ENCODE assay signal across 9 cellular contexts in the genomic region with DNA sequence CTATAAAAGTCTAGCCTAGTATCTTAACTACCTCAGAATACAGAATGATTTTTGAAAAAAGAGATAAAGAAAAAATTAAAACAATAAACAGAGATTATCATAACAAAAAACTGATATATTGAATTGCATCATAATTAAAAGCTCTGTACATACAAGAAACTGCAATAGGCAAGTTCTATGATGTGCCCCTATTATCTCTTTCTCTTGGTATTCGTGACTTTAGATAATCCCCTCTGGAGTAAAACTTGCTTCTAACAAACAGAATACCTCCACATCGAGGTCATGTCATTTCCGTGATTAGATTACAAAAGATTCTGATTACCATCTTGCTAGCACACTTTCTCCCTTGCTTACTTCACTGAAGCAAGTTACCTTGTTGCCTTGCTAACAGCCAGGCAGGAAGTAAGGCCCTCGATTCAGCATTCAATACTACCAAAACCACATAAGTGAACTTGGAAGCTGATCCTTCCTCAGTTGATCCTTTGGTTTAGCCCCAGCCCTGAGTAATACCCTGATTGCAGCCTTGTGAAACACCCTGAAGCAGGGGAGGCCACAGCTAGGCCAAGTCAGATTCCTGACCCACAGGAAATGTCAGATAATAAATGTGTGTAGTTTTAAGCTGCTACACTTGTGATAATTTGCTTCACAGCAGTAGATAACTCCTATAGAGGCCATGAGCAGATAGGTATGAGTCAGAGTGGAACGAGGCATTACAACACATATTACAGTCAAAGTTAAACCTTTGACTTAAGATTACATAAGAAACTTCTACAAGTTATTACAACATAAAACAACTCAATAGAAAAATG. TPM values are rescaled to one million over a fixed set of nuclear protein-coding genes. Genes with fewer than 3 reads are reported as not detected.
DNase-seq lines count a peak whose midpoint lies in the region; ATAC-seq and TF ChIP-seq lines count a peak whose summit lies in the region.
"Had no signal": no experiment of that assay in that cellular context is flagged by ENCODE, and none has a peak within 500 bp of the region (broad histone marks: within the 10 kb centered on the region; RNA-seq: fewer than 3 reads in every experiment).

No MANE protein-coding gene starts in this region.

- no peak overlapping the region for H3K9ac ChIP-seq in liver (ENCODE audit: low read depth in 1 of 2, low read length in 2 of 2)

- H3K9me3 Mint-ChIP-seq in CD14-positive monocyte, result no peaks in the 10 kb centered on the region

- H3K36me3 Mint-ChIP-seq in CD14-positive monocyte, result no peaks in the 10 kb centered on the region

- H3K4me1 Mint-ChIP-seq in CD14-positive monocyte, result peaks cover 14% of the 10 kb centered on the region

- TF ChIP-seq RAD21 in liver (IDR thresholded peaks at IDR 0.05), result no peak

- TF ChIP-seq CTCF in CD14-positive monocyte (IDR thresholded peaks at IDR 0.05), result no peak
- no peak for TF ChIP-seq CTCF in adrenal gland (IDR thresholded peaks at IDR 0.05)
- TF ChIP-seq CTCF in liver (IDR thresholded peaks at IDR 0.05; ENCODE audit: low read depth, low read length, missing input control), result no peak

- WGBS in adrenal gland, 4 donors, result 18 to 30% (median 24%) methylated on average over 5 of the region's 5 CpGs
- WGBS in liver, result 26% methylated on average over 5 of the region's 5 CpGs

- H3K27me3 Mint-ChIP-seq in CD14-positive monocyte (ENCODE audit: low read depth in 3 of 3), result no peaks in the 10 kb centered on the region

- H3K27ac Mint-ChIP-seq in CD14-positive monocyte, result peak overlapping the region; percentile 87 to 97 (median 94)

- no peak for ATAC-seq in GM21619 (IDR thresholded peaks at IDR 0.05; ENCODE audit: unreplicated experiment)

- H3K27ac ChIP-seq in adrenal gland (peak overlapping the region in 4 of 5 donors; percentile 19 to 82 (median 50)), liver (ENCODE audit: low read depth in 1 of 2, low read length in 2 of 2) (no peak overlapping the region)

- intact Hi-C loops in CD14-positive monocyte (cut with micrococcal nuclease), result no loop called here
- intact Hi-C loops in adrenal gland (cut with DNase I), result no loop called here

- no peaks in the 10 kb centered on the region for H3K27me3 ChIP-seq in adrenal gland
- H3K27me3 ChIP-seq in liver (ENCODE audit: control insufficient read depth in 4 of 4, insufficient read depth in 4 of 4, low read length in 3 of 4), result peaks cover 0 to 4% (median 0%) of the 10 kb centered on the region in 4 donors
- H3K27me3 ChIP-seq: esophagus squamous epithelium had no signal

- peaks cover 4 to 26% of the 10 kb centered on the region in 2 donors for H3K4me1 ChIP-seq in adrenal gland (replicated peaks in 1 of 2)
- peaks cover 0 to 3% (median 0%) of the 10 kb centered on the region in 4 donors for H3K4me1 ChIP-seq in liver (ENCODE audit: control insufficient read depth in 4 of 4, insufficient read depth in 4 of 4, low read length in 3 of 4)

- DNase-seq in CD14-positive monocyte (ENCODE audit: low spot score) (peak; percentile 70), Kasumi-1 (lab: John Stamatoyannopoulos, UW) (peak; percentile 10 to 12), adrenal gland (peak in 3 of 7 donors; percentile 17 to 32 (median 27)), HUDEP-2 (lab: John Stamatoyannopoulos, UW; ENCODE audit: unreplicated experiment in 76 of 76) (no peak), NCI-H2107 (lab: John Stamatoyannopoulos, UW) (no peak)
- DNase-seq in stimulated activated CD4-positive, alpha-beta T cell treated with anti-CD3 and anti-CD28 coated beads, Interleukin-15, amount 100 ng/mL, for 24 hours, result no peak
- DNase-seq: esophagus squamous epithelium had no signal

- H3K4me3 ChIP-seq in adrenal gland (no peak overlapping the region), liver (ENCODE audit: low read depth in 1 of 3, low read length in 3 of 3) (no peak overlapping the region)
- H3K4me3 ChIP-seq: esophagus squamous epithelium had no signal

- peak overlapping the region in 1 of 2 donors; percentile 51 for H3K4me3 Mint-ChIP-seq in CD14-positive monocyte

- H3K36me3 ChIP-seq in adrenal gland (replicated peaks in 1 of 2) (no peaks in the 10 kb centered on the region), liver (ENCODE audit: control insufficient read depth in 4 of 4, insufficient read depth in 3 of 4, low read depth in 1 of 4, low read length in 3 of 4) (no peaks in the 10 kb centered on the region)
- H3K36me3 ChIP-seq: esophagus squamous epithelium had no signal

- no peak for TF ChIP-seq POLR2A in adrenal gland (IDR thresholded peaks at IDR 0.05)

- H3K9me3 ChIP-seq in adrenal gland (replicated peaks in 1 of 3), result no peaks in the 10 kb centered on the region
- no peaks in the 10 kb centered on the region for H3K9me3 ChIP-seq in liver (ENCODE audit: control insufficient read depth in 4 of 4, low read length in 3 of 4)
- H3K9me3 ChIP-seq: esophagus squamous epithelium had no signal

TF ChIP-seq in liver, 16 proteins besides CTCF, POLR2A, EP300 and RAD21:
- TF ChIP-seq EGR1 (IDR thresholded peaks at IDR 0.05; ENCODE audit: low read depth in 2 of 2) (no peak), HNF4A (conservative IDR thresholded peaks at IDR 0.05) (no peak), RXRA (IDR thresholded peaks at IDR 0.05) (no peak), JUND (IDR thresholded peaks at IDR 0.05) (peak; percentile 20 to 47), TAF1 (conservative IDR thresholded peaks at IDR 0.05) (no peak), SP1 (IDR thresholded peaks at IDR 0.05) (no peak)
- TF ChIP-seq, protein P1, sequence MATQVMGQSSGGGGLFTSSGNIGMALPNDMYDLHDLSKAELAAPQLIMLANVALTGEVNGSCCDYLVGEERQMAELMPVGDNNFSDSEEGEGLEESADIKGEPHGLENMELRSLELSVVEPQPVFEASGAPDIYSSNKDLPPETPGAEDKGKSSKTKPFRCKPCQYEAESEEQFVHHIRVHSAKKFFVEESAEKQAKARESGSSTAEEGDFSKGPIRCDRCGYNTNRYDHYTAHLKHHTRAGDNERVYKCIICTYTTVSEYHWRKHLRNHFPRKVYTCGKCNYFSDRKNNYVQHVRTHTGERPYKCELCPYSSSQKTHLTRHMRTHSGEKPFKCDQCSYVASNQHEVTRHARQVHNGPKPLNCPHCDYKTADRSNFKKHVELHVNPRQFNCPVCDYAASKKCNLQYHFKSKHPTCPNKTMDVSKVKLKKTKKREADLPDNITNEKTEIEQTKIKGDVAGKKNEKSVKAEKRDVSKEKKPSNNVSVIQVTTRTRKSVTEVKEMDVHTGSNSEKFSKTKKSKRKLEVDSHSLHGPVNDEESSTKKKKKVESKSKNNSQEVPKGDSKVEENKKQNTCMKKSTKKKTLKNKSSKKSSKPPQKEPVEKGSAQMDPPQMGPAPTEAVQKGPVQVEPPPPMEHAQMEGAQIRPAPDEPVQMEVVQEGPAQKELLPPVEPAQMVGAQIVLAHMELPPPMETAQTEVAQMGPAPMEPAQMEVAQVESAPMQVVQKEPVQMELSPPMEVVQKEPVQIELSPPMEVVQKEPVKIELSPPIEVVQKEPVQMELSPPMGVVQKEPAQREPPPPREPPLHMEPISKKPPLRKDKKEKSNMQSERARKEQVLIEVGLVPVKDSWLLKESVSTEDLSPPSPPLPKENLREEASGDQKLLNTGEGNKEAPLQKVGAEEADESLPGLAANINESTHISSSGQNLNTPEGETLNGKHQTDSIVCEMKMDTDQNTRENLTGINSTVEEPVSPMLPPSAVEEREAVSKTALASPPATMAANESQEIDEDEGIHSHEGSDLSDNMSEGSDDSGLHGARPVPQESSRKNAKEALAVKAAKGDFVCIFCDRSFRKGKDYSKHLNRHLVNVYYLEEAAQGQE (IDR thresholded peaks at IDR 0.05), result no peak
- TF ChIP-seq, protein P2, sequence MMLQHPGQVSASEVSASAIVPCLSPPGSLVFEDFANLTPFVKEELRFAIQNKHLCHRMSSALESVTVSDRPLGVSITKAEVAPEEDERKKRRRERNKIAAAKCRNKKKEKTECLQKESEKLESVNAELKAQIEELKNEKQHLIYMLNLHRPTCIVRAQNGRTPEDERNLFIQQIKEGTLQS (IDR thresholded peaks at IDR 0.05), result no peak

RNA-seq across cellular contexts. Expression of a gene that starts 53.7 kb away (rescaled TPM):
- polyA plus RNA-seq in CD14-positive monocyte (10 to 100 TPM; 55.2 to 67.9 TPM), adrenal gland (10 to 100 TPM; 10.1 to 58.2 (median 22.3) TPM), liver (10 to 100 TPM; 12.6 to 15.0 TPM)
- total RNA-seq in adrenal gland (10 to 100 TPM; 30.7 to 89.8 (median 52.6) TPM), liver (10 to 100 TPM; 16.8 to 17.3 TPM)

RNA-seq across cellular contexts. Expression of a gene that starts 58.8 kb away (rescaled TPM):
- polyA plus RNA-seq in CD14-positive monocyte, result 10 to 100 TPM in 1 of 2 donors, 1 to 10 TPM in 1; 8.6 to 13.2 TPM
- total RNA-seq in adrenal gland, result 10 to 100 TPM; 17.6 to 56.6 (median 38.7) TPM
- 10 to 100 TPM in 2 of 3 donors, 1 to 10 TPM in 1; 7.7 to 14.2 (median 12.4) TPM for polyA plus RNA-seq in adrenal gland
- total RNA-seq in liver, result 10 to 100 TPM in 1 of 2 donors, 1 to 10 TPM in 1; 5.0 to 13.5 TPM
- 1 to 10 TPM; 3.7 to 6.8 TPM for polyA plus RNA-seq in liver

Comparison
In these comparisons a context has a peak if more than half of its experiments do, and no peak if none do; other contexts are left out.
1. DNase-seq: peak in CD14-positive monocyte (single experiment) and Kasumi-1 (2 of 2); none in stimulated activated CD4-positive, alpha-beta T cell treated with anti-CD3 and anti-CD28 coated beads, Interleukin-15, amount 100 ng/mL, for 24 hours (single experiment), HUDEP-2 (0 of 76) and NCI-H2107 (single experiment).
2. H3K27ac ChIP-seq: peak in adrenal gland (4 of 5); none in liver (0 of 2).